Comparison of ENCODE assay signal across 15 cellular contexts in genomic region chr2:139296672-139297209, GRCh38.
"Had no signal": no experiment of that assay in that cellular context is flagged by ENCODE, and none has a peak within 500 bp of the region (broad histone marks: within the 10 kb centered on the region; RNA-seq: fewer than 3 reads in every experiment).

No MANE protein-coding gene starts in this region.

- H3K27me3 ChIP-seq: gastrocnemius medialis, heart right ventricle, thyroid gland had no signal

- H3K27ac ChIP-seq: gastrocnemius medialis, heart right ventricle, parathyroid adenoma, thyroid gland had no signal

- FAIRE-seq: urothelium cell line had no signal

- ATAC-seq: activated naive CD4-positive, alpha-beta T cell treated with anti-CD3 and anti-CD28 coated beads, Interleukin-2, amount 50 U/mL, for 72 hours; activated T-cell treated with anti-CD3 and anti-CD28 coated beads, Interleukin-2, amount 50 U/mL, for 72 hours; gastrocnemius medialis; heart right ventricle; stimulated activated effector memory CD8-positive, alpha-beta T cell treated with anti-CD3 and anti-CD28 coated beads, Interleukin-12 subunit alpha, Interleukin-12 subunit beta, amount 100 ng/mL, for 72 hours had no signal

- H3K4me1 ChIP-seq: gastrocnemius medialis, heart right ventricle, parathyroid adenoma, thyroid gland had no signal

- DNase-seq: activated CD4-positive, alpha-beta T cell treated with anti-CD3 and anti-CD28 coated beads, Interleukin-2, amount 10 ng/mL, durations not matched to agents 7 days and 5 days; activated CD8-positive, alpha-beta memory T cell treated with anti-CD3 and anti-CD28 coated beads, Interleukin-2, amount 50 U/mL, for 48 hours; activated gamma-delta T cell; activated T-cell treated with anti-CD3 and anti-CD28 coated beads, Interleukin-2, amount 50 U/mL, for 72 hours; cortex of kidney; effector memory CD4-positive, alpha-beta T cell; gastrocnemius medialis; heart right ventricle; naive B cell; retina; thyroid gland had no signal
